8 cellular contexts compared by ENCODE assay signal in the genomic region with DNA sequence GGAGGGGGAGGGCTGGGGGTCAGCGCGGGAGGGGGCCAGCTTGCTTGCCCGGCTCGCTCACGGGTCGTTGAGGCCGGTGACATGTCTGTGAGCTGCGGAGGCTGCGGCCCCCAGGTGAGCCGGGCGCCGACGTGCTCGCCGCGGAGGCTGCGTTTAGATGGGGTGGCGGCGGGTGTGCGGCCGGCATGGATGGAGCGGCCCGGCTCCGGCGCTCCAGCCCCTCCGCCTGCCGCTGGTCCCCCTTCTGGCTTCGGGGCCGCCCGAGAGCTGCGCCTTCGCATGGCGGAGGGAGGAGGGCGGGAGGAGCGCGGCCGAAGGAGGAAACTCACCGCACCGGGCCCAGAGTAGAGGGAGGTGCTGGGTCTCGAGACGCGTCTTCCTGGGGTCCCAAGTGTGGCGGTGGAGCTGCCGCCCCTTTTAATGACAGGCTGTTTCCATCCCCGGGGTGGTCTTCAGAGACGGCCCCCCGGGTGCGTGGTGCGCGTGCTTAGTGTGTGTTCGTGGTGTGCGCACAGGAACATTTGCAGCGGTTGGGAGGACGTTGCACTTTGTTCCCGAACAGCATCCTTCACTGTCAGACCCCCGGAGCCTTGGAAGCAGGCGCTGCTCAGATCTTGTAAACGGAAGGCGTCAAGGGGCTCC. TPM values are rescaled to one million over a fixed set of nuclear protein-coding genes. Genes with fewer than 3 reads are reported as not detected.
A peak's percentile ranks its signal among the peaks of the same experiment; 100 is the strongest.
DNase-seq lines count a peak whose midpoint lies in the region; ATAC-seq and TF ChIP-seq lines count a peak whose summit lies in the region.

A gene with protein sequence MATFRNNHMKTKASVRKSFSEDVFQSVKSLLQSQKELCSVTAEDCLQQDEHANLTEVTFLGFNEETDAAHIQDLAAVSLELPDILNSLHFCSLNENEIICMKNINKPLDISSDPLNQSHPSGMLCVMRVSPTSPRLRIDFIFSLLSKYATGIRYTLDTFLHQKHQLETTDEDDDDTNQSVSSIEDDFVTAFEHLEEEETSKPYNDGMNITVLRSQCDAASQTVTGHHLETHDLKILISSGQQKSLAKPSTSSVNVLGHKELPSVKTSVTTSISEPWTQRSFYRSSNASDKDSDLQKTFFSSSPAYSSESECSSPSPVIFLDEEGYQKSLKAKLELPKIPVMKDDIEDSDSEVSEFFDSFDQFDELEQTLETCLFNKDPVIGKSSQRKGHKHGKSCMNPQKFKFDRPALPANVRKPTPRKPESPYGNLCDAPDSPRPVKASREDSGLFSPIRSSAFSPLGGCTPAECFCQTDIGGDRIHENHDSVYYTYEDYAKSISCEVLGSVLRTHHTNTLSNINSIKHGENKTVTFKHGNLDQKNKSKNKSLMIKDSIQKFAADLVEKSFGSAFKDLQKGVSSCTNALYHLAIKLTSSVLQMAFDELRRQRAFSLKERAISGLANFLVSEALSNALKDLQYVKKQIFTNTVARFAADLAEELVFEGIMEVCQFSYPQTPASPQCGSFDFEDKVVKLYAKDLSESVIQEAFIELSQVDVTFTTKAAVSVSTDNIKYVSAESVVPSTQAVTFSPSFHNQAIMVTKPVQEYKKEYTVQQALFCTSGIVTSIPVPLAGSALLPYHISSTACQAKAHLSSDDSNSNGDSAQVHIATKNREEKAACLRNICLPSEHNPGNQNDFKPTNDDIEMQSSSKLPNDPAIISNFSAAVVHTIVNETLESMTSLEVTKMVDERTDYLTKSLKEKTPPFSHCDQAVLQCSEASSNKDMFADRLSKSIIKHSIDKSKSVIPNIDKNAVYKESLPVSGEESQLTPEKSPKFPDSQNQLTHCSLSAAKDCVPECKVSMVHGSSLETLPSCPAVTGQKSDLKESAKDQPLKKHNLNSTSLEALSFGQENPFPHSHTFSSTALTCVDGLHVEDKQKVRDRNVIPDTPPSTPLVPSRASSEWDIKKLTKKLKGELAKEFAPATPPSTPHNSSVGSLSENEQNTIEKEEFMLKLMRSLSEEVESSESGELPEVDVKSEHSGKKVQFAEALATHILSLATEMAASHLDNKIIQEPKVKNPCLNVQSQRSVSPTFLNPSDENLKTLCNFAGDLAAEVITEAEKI (N-terminal part only) (plus strand): TSS at position 38 of the 642 bp plus-strand sequence. CDS start 14,197 bp downstream, outside the sequence.

- H3K4me2 ChIP-seq in BLaER1: peak within 1 kb of the TSS; percentile 87

- H4K20me1 ChIP-seq in BLaER1: no peaks in the 10 kb centered on the region; the same call in 1 of the 2 replicates

- peak within 1 kb of the TSS; percentile 91 for H3K9ac ChIP-seq in BLaER1

- H3K27ac ChIP-seq in BLaER1 (peak within 1 kb of the TSS; percentile 92), upper lobe of right lung (peak within 1 kb of the TSS; percentile 91)

- H3K36me3 Mint-ChIP-seq in activated naive CD4-positive, alpha-beta T cell treated with anti-CD3 and anti-CD28 coated beads, Interleukin-2, amount 50 U/mL, for 72 hours: peaks cover 32 to 36% of the 10 kb centered on the region in 2 donors

- H3K9me3 Mint-ChIP-seq in activated naive CD4-positive, alpha-beta T cell treated with anti-CD3 and anti-CD28 coated beads, Interleukin-2, amount 50 U/mL, for 72 hours: peaks cover 9 to 15% of the 10 kb centered on the region in 2 donors

- H3K36me3 ChIP-seq in BLaER1 (peaks cover 10% of the 10 kb centered on the region), upper lobe of right lung (no peaks in the 10 kb centered on the region)

- no peaks in the 10 kb centered on the region; the same call in 1 of the 2 replicates for H3K9me3 ChIP-seq in BLaER1
- no peaks in the 10 kb centered on the region for H3K9me3 ChIP-seq in upper lobe of right lung

- ATAC-seq in GM19035 (IDR thresholded peaks at IDR 0.05; ENCODE audit: unreplicated experiment) (peak; percentile 23), HG03354 (IDR thresholded peaks at IDR 0.05; ENCODE audit: poor library complexity, severe bottlenecking, unreplicated experiment) (peak; percentile 29), Right ventricle myocardium superior (ENCODE audit: poor library complexity) (peak; percentile 71), upper lobe of right lung (peak; percentile 70)
- peak; percentile 33 to 61 for ATAC-seq in activated naive CD4-positive, alpha-beta T cell treated with anti-CD3 and anti-CD28 coated beads, Interleukin-2, amount 50 U/mL, for 72 hours

- no peaks in the 10 kb centered on the region for H3K27me3 ChIP-seq in BLaER1
- no peaks in the 10 kb centered on the region for H3K27me3 ChIP-seq in upper lobe of right lung

- peak within 1 kb of the TSS; percentile 94 to 98 for H3K27ac Mint-ChIP-seq in activated naive CD4-positive, alpha-beta T cell treated with anti-CD3 and anti-CD28 coated beads, Interleukin-2, amount 50 U/mL, for 72 hours

- peaks cover 41% of the 10 kb centered on the region for H3K4me1 ChIP-seq in BLaER1
- H3K4me1 ChIP-seq in upper lobe of right lung: peaks cover 24% of the 10 kb centered on the region

- peak within 1 kb of the TSS; percentile 92 for H3K4me3 ChIP-seq in BLaER1
- H3K4me3 ChIP-seq in upper lobe of right lung: peak within 1 kb of the TSS; percentile 84

- intact Hi-C loops in Right ventricle myocardium superior (cut with DNase I) (no loop called here), upper lobe of right lung (cut with DNase I) (no loop called here)

- no peak for TF ChIP-seq CTCF in upper lobe of right lung (IDR thresholded peaks at IDR 0.05)

- DNase-seq in SIG-M5 (lab: John Stamatoyannopoulos, UW): peak; percentile 4
- peak in 1 of 2 donors; percentile 56 for DNase-seq in activated naive CD4-positive, alpha-beta T cell treated with anti-CD3 and anti-CD28 coated beads, Interleukin-2, amount 50 U/mL, for 72 hours (ENCODE audit: low spot score in 2 of 2)
- DNase-seq in Right ventricle myocardium superior: peak; percentile 68
- peak; percentile 35 for DNase-seq in pons (ENCODE audit: low spot score)
- DNase-seq in upper lobe of right lung: peak; percentile 82

RNA-seq across cellular contexts. Expression of the gene that starts here (rescaled TPM):
- 10 to 100 TPM; 34.3 to 42.3 TPM for total RNA-seq in activated naive CD4-positive, alpha-beta T cell treated with anti-CD3 and anti-CD28 coated beads, Interleukin-2, amount 50 U/mL, for 72 hours
- total RNA-seq in Right ventricle myocardium superior (20.7 TPM), upper lobe of right lung (37.2 TPM)
